Comparison of ENCODE assay signal across 1 cellular context in genomic region chr19:18939922-18940775, GRCh38.
A peak's percentile ranks its signal among the peaks of the same experiment; 100 is the strongest.
TF ChIP-seq lines count a peak whose summit lies in the region.

No MANE protein-coding gene starts in this region.

TF ChIP-seq in HEK293, 187 proteins besides CTCF, POLR2A, EP300 and RAD21 (continued from another document):
- TF ChIP-seq ZNF518A (tag by site-specific recombination; conservative IDR thresholded peaks at IDR 0.05; ENCODE audit: low read depth) (no peak), GLIS2 (tag by site-specific recombination; IDR thresholded peaks at IDR 0.05) (0 out of 2 replicates have a peak, but pooled peaks have one; percentile 7), ZSCAN5A (tag by site-specific recombination; IDR thresholded peaks at IDR 0.05) (no peak), ZNF398 (tag by site-specific recombination; IDR thresholded peaks at IDR 0.05) (0 out of 2 replicates have a peak, but pooled peaks have one; percentile 30), ZNF184 (tag by site-specific recombination; IDR thresholded peaks at IDR 0.05) (no peak), ZBTB8A (tag by site-specific recombination; IDR thresholded peaks at IDR 0.05) (0 out of 2 replicates have a peak, but pooled peaks have one; percentile 7), PATZ1 (tag by site-specific recombination; IDR thresholded peaks at IDR 0.05) (peak; percentile 7; the same call in 1 of the 2 replicates), SP7 (tag by site-specific recombination; IDR thresholded peaks at IDR 0.05) (no peak), ZIC2 (tag by site-specific recombination; IDR thresholded peaks at IDR 0.05) (0 out of 2 replicates have a peak, but pooled peaks have one; percentile 19), ZNF10 (tag by site-specific recombination; IDR thresholded peaks at IDR 0.05) (no peak), ZNF202 (tag by site-specific recombination; IDR thresholded peaks at IDR 0.05; ENCODE audit: borderline replicate concordance) (no peak), GLI2 (tag by site-specific recombination; IDR thresholded peaks at IDR 0.05; ENCODE audit: borderline replicate concordance, low read depth) (no peak), GLI4 (tag by site-specific recombination; IDR thresholded peaks at IDR 0.05) (no peak), GLIS1 (tag by site-specific recombination; IDR thresholded peaks at IDR 0.05) (peak; percentile 54; the same call in 1 of the 2 replicates), HIC1 (tag by site-specific recombination; IDR thresholded peaks at IDR 0.05) (no peak)
